Comparison of ENCODE assay signal across 1 cellular context in the genomic region with DNA sequence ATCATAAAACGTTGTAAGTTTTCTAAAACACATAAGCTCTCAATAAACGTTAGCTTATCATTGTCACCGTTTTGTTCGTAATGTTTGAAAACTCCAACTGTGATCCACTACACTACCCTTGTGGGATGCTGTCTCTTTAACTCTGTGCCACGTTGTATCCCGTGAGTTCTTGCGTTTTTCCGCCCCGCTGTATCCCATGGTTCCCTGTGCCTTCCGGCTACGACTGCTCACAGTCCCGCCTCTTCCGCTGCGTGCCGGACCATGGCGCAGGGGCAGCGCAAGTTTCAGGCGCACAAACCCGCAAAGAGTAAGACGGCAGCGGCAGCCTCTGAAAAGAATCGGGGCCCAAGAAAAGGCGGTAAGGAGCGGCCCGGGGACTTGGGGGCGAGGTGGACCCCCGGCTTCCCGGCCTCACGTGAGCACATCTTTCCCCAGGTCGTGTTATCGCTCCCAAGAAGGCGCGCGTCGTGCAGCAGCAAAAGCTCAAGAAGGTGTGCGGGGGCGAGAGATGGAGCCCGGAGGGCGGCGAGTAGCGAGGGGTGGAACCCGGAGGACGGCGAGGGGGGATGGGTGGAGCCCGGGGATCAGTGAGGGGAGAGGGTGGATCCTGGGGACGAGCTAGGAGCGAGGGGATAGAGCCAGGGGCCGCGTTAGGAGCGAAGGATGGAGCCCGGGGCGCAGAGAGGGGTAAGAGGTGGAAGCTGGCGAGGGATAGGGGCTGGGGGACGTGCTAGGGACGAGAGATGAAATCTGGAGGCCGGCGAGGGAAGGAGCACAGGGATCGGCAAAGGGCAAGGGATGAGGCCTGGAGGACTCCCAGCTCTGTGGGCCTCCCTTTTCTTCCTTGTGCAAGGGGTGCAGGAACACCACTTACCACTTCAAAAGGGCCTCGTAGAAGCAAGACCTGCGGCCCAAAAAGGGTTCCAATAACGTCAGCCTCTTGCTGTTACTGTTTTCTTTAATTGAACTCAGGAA.
TF ChIP-seq lines count a peak whose summit lies in the region.

A gene (plus strand): TSS at position 240 of the 975 bp plus-strand sequence. CDS start 22 bp downstream, at position 262.

TF ChIP-seq in HEK293, 187 proteins besides CTCF, POLR2A, EP300 and RAD21 (continued from another document and continues in another):
- no peak for TF ChIP-seq ZNF791 (tag by site-specific recombination; IDR thresholded peaks at IDR 0.05)
- TF ChIP-seq, protein P1, sequence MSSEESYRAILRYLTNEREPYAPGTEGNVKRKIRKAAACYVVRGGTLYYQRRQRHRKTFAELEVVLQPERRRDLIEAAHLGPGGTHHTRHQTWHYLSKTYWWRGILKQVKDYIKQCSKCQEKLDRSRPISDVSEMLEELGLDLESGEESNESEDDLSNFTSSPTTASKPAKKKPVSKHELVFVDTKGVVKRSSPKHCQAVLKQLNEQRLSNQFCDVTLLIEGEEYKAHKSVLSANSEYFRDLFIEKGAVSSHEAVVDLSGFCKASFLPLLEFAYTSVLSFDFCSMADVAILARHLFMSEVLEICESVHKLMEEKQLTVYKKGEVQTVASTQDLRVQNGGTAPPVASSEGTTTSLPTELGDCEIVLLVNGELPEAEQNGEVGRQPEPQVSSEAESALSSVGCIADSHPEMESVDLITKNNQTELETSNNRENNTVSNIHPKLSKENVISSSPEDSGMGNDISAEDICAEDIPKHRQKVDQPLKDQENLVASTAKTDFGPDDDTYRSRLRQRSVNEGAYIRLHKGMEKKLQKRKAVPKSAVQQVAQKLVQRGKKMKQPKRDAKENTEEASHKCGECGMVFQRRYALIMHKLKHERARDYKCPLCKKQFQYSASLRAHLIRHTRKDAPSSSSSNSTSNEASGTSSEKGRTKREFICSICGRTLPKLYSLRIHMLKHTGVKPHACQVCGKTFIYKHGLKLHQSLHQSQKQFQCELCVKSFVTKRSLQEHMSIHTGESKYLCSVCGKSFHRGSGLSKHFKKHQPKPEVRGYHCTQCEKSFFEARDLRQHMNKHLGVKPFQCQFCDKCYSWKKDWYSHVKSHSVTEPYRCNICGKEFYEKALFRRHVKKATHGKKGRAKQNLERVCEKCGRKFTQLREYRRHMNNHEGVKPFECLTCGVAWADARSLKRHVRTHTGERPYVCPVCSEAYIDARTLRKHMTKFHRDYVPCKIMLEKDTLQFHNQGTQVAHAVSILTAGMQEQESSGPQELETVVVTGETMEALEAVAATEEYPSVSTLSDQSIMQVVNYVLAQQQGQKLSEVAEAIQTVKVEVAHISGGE (tag by site-specific recombination; conservative IDR thresholded peaks at IDR 0.05; ENCODE audit: low read depth), result peak; percentile 93
- no peak; the same call in 1 of the 2 replicates for TF ChIP-seq ZNF121 (tag by site-specific recombination; IDR thresholded peaks at IDR 0.05)
- no peak for TF ChIP-seq ZNF670 (tag by site-specific recombination; IDR thresholded peaks at IDR 0.05; ENCODE audit: low read depth)
- no peak for TF ChIP-seq HOXC10 (CRISPR knock-in tag; IDR thresholded peaks at IDR 0.05)
- TF ChIP-seq, protein P2, sequence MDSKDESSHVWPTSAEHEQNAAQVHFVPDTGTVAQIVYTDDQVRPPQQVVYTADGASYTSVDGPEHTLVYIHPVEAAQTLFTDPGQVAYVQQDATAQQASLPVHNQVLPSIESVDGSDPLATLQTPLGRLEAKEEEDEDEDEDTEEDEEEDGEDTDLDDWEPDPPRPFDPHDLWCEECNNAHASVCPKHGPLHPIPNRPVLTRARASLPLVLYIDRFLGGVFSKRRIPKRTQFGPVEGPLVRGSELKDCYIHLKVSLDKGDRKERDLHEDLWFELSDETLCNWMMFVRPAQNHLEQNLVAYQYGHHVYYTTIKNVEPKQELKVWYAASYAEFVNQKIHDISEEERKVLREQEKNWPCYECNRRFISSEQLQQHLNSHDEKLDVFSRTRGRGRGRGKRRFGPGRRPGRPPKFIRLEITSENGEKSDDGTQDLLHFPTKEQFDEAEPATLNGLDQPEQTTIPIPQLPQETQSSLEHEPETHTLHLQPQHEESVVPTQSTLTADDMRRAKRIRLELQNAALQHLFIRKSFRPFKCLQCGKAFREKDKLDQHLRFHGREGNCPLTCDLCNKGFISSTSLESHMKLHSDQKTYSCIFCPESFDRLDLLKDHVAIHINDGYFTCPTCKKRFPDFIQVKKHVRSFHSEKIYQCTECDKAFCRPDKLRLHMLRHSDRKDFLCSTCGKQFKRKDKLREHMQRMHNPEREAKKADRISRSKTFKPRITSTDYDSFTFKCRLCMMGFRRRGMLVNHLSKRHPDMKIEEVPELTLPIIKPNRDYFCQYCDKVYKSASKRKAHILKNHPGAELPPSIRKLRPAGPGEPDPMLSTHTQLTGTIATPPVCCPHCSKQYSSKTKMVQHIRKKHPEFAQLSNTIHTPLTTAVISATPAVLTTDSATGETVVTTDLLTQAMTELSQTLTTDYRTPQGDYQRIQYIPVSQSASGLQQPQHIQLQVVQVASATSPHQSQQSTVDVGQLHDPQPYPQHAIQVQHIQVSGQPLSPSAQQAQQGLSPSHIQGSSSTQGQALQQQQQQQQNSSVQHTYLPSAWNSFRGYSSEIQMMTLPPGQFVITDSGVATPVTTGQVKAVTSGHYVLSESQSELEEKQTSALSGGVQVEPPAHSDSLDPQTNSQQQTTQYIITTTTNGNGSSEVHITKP (tag by site-specific recombination; IDR thresholded peaks at IDR 0.05), result peak; percentile 61
- no peak for TF ChIP-seq ZNF23 (tag by site-specific recombination; IDR thresholded peaks at IDR 0.05; ENCODE audit: borderline replicate concordance)
- TF ChIP-seq ZNF202 (tag by site-specific recombination; IDR thresholded peaks at IDR 0.05; ENCODE audit: borderline replicate concordance), result no peak
- TF ChIP-seq, protein P3, sequence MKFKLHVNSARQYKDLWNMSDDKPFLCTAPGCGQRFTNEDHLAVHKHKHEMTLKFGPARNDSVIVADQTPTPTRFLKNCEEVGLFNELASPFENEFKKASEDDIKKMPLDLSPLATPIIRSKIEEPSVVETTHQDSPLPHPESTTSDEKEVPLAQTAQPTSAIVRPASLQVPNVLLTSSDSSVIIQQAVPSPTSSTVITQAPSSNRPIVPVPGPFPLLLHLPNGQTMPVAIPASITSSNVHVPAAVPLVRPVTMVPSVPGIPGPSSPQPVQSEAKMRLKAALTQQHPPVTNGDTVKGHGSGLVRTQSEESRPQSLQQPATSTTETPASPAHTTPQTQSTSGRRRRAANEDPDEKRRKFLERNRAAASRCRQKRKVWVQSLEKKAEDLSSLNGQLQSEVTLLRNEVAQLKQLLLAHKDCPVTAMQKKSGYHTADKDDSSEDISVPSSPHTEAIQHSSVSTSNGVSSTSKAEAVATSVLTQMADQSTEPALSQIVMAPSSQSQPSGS (tag by site-specific recombination; IDR thresholded peaks at IDR 0.05; ENCODE audit: low read depth), result no peak
- no peak for TF ChIP-seq ZNF560 (tag by site-specific recombination; IDR thresholded peaks at IDR 0.05; ENCODE audit: borderline replicate concordance)
- TF ChIP-seq, protein P4, sequence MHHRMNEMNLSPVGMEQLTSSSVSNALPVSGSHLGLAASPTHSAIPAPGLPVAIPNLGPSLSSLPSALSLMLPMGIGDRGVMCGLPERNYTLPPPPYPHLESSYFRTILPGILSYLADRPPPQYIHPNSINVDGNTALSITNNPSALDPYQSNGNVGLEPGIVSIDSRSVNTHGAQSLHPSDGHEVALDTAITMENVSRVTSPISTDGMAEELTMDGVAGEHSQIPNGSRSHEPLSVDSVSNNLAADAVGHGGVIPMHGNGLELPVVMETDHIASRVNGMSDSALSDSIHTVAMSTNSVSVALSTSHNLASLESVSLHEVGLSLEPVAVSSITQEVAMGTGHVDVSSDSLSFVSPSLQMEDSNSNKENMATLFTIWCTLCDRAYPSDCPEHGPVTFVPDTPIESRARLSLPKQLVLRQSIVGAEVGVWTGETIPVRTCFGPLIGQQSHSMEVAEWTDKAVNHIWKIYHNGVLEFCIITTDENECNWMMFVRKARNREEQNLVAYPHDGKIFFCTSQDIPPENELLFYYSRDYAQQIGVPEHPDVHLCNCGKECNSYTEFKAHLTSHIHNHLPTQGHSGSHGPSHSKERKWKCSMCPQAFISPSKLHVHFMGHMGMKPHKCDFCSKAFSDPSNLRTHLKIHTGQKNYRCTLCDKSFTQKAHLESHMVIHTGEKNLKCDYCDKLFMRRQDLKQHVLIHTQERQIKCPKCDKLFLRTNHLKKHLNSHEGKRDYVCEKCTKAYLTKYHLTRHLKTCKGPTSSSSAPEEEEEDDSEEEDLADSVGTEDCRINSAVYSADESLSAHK (tag by site-specific recombination; IDR thresholded peaks at IDR 0.05), result no peak; the same call in 1 of the 2 replicates
- TF ChIP-seq ZNF394 (tag by site-specific recombination; IDR thresholded peaks at IDR 0.05; ENCODE audit: borderline replicate concordance), result peak; percentile 46
- TF ChIP-seq ZBTB17 (tag by site-specific recombination; IDR thresholded peaks at IDR 0.05), result peak; percentile 94
- peak; percentile 99 for TF ChIP-seq ZXDB (tag by site-specific recombination; IDR thresholded peaks at IDR 0.05)
- 0 out of 2 replicates have a peak, but pooled peaks have one; percentile 45 for TF ChIP-seq ZNF433 (tag by site-specific recombination; IDR thresholded peaks at IDR 0.05; ENCODE audit: low read depth)
- TF ChIP-seq ZEB2 (tag by site-specific recombination; IDR thresholded peaks at IDR 0.05), result peak; percentile 82; the same call in 1 of the 2 replicates
- no peak for TF ChIP-seq ZNF48 (tag by site-specific recombination; IDR thresholded peaks at IDR 0.05)
- no peak for TF ChIP-seq ZFP41 (tag by site-specific recombination; IDR thresholded peaks at IDR 0.05; ENCODE audit: borderline replicate concordance)
- TF ChIP-seq, protein P5, sequence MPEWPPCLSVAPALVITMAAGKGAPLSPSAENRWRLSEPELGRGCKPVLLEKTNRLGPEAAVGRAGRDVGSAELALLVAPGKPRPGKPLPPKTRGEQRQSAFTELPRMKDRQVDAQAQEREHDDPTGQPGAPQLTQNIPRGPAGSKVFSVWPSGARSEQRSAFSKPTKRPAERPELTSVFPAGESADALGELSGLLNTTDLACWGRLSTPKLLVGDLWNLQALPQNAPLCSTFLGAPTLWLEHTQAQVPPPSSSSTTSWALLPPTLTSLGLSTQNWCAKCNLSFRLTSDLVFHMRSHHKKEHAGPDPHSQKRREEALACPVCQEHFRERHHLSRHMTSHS (tag by site-specific recombination; IDR thresholded peaks at IDR 0.05), result no peak
- no peak for TF ChIP-seq ZNF777 (tag by site-specific recombination; IDR thresholded peaks at IDR 0.05; ENCODE audit: borderline replicate concordance)
- TF ChIP-seq, protein P6, sequence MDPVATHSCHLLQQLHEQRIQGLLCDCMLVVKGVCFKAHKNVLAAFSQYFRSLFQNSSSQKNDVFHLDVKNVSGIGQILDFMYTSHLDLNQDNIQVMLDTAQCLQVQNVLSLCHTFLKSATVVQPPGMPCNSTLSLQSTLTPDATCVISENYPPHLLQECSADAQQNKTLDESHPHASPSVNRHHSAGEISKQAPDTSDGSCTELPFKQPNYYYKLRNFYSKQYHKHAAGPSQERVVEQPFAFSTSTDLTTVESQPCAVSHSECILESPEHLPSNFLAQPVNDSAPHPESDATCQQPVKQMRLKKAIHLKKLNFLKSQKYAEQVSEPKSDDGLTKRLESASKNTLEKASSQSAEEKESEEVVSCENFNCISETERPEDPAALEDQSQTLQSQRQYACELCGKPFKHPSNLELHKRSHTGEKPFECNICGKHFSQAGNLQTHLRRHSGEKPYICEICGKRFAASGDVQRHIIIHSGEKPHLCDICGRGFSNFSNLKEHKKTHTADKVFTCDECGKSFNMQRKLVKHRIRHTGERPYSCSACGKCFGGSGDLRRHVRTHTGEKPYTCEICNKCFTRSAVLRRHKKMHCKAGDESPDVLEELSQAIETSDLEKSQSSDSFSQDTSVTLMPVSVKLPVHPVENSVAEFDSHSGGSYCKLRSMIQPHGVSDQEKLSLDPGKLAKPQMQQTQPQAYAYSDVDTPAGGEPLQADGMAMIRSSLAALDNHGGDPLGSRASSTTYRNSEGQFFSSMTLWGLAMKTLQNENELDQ (tag by site-specific recombination; IDR thresholded peaks at IDR 0.05; ENCODE audit: low read depth), result no peak
- no peak for TF ChIP-seq ZNF239 (tag by site-specific recombination; IDR thresholded peaks at IDR 0.05)
- peak; percentile 86 for TF ChIP-seq KLF8 (tag by site-specific recombination; IDR thresholded peaks at IDR 0.05)
- TF ChIP-seq ZNF747 (tag by site-specific recombination; IDR thresholded peaks at IDR 0.05), result no peak
- TF ChIP-seq ZFP37 (tag by site-specific recombination; IDR thresholded peaks at IDR 0.05), result peak; percentile 91
- TF ChIP-seq RBAK (tag by site-specific recombination; IDR thresholded peaks at IDR 0.05), result no peak; the same call in 1 of the 2 replicates
- TF ChIP-seq ZNF530 (tag by site-specific recombination; IDR thresholded peaks at IDR 0.05; ENCODE audit: low read depth), result no peak
- TF ChIP-seq ZNF404 (tag by site-specific recombination; IDR thresholded peaks at IDR 0.05), result no peak
- no peak for TF ChIP-seq REPIN1 (tag by site-specific recombination; IDR thresholded peaks at IDR 0.05; ENCODE audit: low read depth)
- TF ChIP-seq ZNF76 (tag by site-specific recombination; IDR thresholded peaks at IDR 0.05; ENCODE audit: borderline replicate concordance, low read depth), result peak; percentile 100
- TF ChIP-seq, protein P7, sequence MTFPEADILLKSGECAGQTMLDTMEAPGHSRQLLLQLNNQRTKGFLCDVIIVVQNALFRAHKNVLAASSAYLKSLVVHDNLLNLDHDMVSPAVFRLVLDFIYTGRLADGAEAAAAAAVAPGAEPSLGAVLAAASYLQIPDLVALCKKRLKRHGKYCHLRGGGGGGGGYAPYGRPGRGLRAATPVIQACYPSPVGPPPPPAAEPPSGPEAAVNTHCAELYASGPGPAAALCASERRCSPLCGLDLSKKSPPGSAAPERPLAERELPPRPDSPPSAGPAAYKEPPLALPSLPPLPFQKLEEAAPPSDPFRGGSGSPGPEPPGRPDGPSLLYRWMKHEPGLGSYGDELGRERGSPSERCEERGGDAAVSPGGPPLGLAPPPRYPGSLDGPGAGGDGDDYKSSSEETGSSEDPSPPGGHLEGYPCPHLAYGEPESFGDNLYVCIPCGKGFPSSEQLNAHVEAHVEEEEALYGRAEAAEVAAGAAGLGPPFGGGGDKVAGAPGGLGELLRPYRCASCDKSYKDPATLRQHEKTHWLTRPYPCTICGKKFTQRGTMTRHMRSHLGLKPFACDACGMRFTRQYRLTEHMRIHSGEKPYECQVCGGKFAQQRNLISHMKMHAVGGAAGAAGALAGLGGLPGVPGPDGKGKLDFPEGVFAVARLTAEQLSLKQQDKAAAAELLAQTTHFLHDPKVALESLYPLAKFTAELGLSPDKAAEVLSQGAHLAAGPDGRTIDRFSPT (tag by site-specific recombination; IDR thresholded peaks at IDR 0.05), result 0 out of 2 replicates have a peak, but pooled peaks have one; percentile 44
- TF ChIP-seq KLF10 (tag by site-specific recombination; IDR thresholded peaks at IDR 0.05), result peak; percentile 37; the same call in 1 of the 2 replicates
- TF ChIP-seq, protein P8, sequence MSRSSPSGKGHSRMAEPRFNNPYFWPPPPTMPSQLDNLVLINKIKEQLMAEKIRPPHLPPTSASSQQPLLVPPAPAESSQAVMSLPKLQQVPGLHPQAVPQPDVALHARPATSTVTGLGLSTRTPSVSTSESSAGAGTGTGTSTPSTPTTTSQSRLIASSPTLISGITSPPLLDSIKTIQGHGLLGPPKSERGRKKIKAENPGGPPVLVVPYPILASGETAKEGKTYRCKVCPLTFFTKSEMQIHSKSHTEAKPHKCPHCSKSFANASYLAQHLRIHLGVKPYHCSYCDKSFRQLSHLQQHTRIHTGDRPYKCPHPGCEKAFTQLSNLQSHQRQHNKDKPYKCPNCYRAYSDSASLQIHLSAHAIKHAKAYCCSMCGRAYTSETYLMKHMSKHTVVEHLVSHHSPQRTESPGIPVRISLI (tag by site-specific recombination; IDR thresholded peaks at IDR 0.05), result no peak
- peak; percentile 61 for TF ChIP-seq ZNF341 (tag by site-specific recombination; IDR thresholded peaks at IDR 0.05; ENCODE audit: low read depth)
- TF ChIP-seq ZNF214 (tag by site-specific recombination; IDR thresholded peaks at IDR 0.05; ENCODE audit: borderline replicate concordance), result no peak
- TF ChIP-seq, protein P9, sequence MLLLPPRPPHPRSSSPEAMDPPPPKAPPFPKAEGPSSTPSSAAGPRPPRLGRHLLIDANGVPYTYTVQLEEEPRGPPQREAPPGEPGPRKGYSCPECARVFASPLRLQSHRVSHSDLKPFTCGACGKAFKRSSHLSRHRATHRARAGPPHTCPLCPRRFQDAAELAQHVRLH (tag by site-specific recombination; IDR thresholded peaks at IDR 0.05), result peak; percentile 77
